Comparison of ENCODE assay signal across 20 cellular contexts in genomic region chr11:73463359-73463758, GRCh38.
DNase-seq lines count a peak whose midpoint lies in the region; ATAC-seq and TF ChIP-seq lines count a peak whose summit lies in the region.
"Had no signal": no experiment of that assay in that cellular context is flagged by ENCODE, and none has a peak within 500 bp of the region (broad histone marks: within the 10 kb centered on the region; RNA-seq: fewer than 3 reads in every experiment).

No MANE protein-coding gene starts in this region.

- no peak overlapping the region for H3K4me3 ChIP-seq in Panc1 (ENCODE audit: low read depth in 2 of 2, low read length in 2 of 2)
- H3K4me3 ChIP-seq: body of pancreas, hepatocyte, K562 had no signal

- DNase-seq in GM03348 (ENCODE audit: low spot score) (peak; percentile 76), Panc1 (ENCODE audit: low read depth, low spot score) (no peak), progenitor cell of endocrine pancreas (ENCODE audit: low spot score, unreplicated experiment) (no peak), ureter (ENCODE audit: low spot score) (no peak)
- DNase-seq in activated CD4-positive, alpha-beta memory T cell treated with anti-CD3 and anti-CD28 coated beads, Interleukin-2, amount 10 ng/mL, durations not matched to agents 7 days and 5 days, result no peak
- DNase-seq in stimulated activated CD4-positive, alpha-beta T cell treated with anti-CD3 and anti-CD28 coated beads, Interleukin-15, amount 100 ng/mL, for 24 hours, result no peak
- DNase-seq: activated CD8-positive, alpha-beta memory T cell treated with anti-CD3 and anti-CD28 coated beads for 24 hours; activated effector memory CD4-positive, alpha-beta T cell treated with Interleukin-2 at 50 U/mL for 16 hours; body of pancreas; GF-D8; natural killer cell; NCI-H1694 treated with DMSO at 0.1 percent for 48 hours; NCI-H526; Right ventricle myocardium superior; stimulated activated naive B cell treated with anti-CD40 and anti-IgM and Interleukin-4, amounts not matched to agents 10 μg/mL and 1 μg/mL and 100 μg/mL, for 72 hours had no signal

- ATAC-seq in Panc1, result no peak
- peak; percentile 67 for ATAC-seq in esophagus mucosa
- ATAC-seq in activated CD4-positive, CD25-positive, alpha-beta regulatory T cell treated with anti-CD3 and anti-CD28 coated beads, Interleukin-2, amount 50 U/mL, for 24 hours, result no peak
- ATAC-seq: body of pancreas; K562; natural killer cell; sciatic nerve; stimulated activated naive B cell treated with anti-CD40 and anti-IgM and Interleukin-4, amounts not matched to agents 10 μg/mL and 1 μg/mL and 100 μg/mL, for 72 hours had no signal

- CTCF ChIA-PET in Panc1 (lab: Charles Lee), result interaction anchor here (1.0 kb wide), 1 partner anchor 112 kb away, joined by 3 read pairs; no protein-coding TSS in a partner anchor
- CTCF ChIA-PET in activated CD4-positive, alpha-beta memory T cell treated with anti-CD3 and anti-CD28 coated beads, Interleukin-2, amount 10 ng/mL, durations not matched to agents 7 days and 5 days (lab: Charles Lee), result no interaction called here

- H3K36me3 ChIP-seq in Panc1 (ENCODE audit: control insufficient read depth, insufficient read depth, low read length), result no peaks in the 10 kb centered on the region

- no peaks in the 10 kb centered on the region for H3K9me3 Mint-ChIP-seq in progenitor cell of endocrine pancreas (ENCODE audit: low read depth)
- H3K9me3 Mint-ChIP-seq in activated CD4-positive, alpha-beta memory T cell treated with anti-CD3 and anti-CD28 coated beads, Interleukin-2, amount 10 ng/mL, durations not matched to agents 7 days and 5 days, result no peaks in the 10 kb centered on the region
- H3K9me3 Mint-ChIP-seq: natural killer cell; stimulated activated naive B cell treated with anti-CD40 and anti-IgM and Interleukin-4, amounts not matched to agents 10 μg/mL and 1 μg/mL and 100 μg/mL, for 72 hours had no signal

- H3K4me1 Mint-ChIP-seq in progenitor cell of endocrine pancreas (ENCODE audit: low read depth), result peaks cover 2% of the 10 kb centered on the region
- H3K4me1 Mint-ChIP-seq in activated CD4-positive, alpha-beta memory T cell treated with anti-CD3 and anti-CD28 coated beads, Interleukin-2, amount 10 ng/mL, durations not matched to agents 7 days and 5 days, result peaks cover 6% of the 10 kb centered on the region

- TF ChIP-seq CTCF in Panc1 (IDR thresholded peaks at IDR 0.05), result no peak
- TF ChIP-seq CTCF in progenitor cell of endocrine pancreas (IDR thresholded peaks at IDR 0.05; ENCODE audit: unreplicated experiment), result no peak

- intact Hi-C loops in Panc1 (cut with micrococcal nuclease; ENCODE audit: unreplicated experiment), result no loop called here

- peaks cover 6% of the 10 kb centered on the region for H3K36me3 Mint-ChIP-seq in progenitor cell of endocrine pancreas (ENCODE audit: insufficient read depth)
- H3K36me3 Mint-ChIP-seq in activated CD4-positive, alpha-beta memory T cell treated with anti-CD3 and anti-CD28 coated beads, Interleukin-2, amount 10 ng/mL, durations not matched to agents 7 days and 5 days (ENCODE audit: low read depth), result no peaks in the 10 kb centered on the region
- H3K36me3 Mint-ChIP-seq: natural killer cell had no signal

- no peak overlapping the region for H3K27ac ChIP-seq in Panc1 (ENCODE audit: low read length)
- H3K27ac ChIP-seq: body of pancreas, hepatocyte had no signal

- in situ Hi-C loops in Panc1 (cut with HindIII; ENCODE audit: low pct_unique_long_range_greater_than_20kb, low sequenced_read_pairs), result no loop called here

- no peaks in the 10 kb centered on the region for H3K9me3 ChIP-seq in Panc1 (ENCODE audit: control insufficient read depth, insufficient read depth, low read depth, low read length)
- H3K9me3 ChIP-seq: body of pancreas had no signal

- no peaks in the 10 kb centered on the region for H3K27me3 Mint-ChIP-seq in progenitor cell of endocrine pancreas
- H3K27me3 Mint-ChIP-seq in activated CD4-positive, alpha-beta memory T cell treated with anti-CD3 and anti-CD28 coated beads, Interleukin-2, amount 10 ng/mL, durations not matched to agents 7 days and 5 days, result no peaks in the 10 kb centered on the region
- H3K27me3 Mint-ChIP-seq: stimulated activated naive B cell treated with anti-CD40 and anti-IgM and Interleukin-4, amounts not matched to agents 10 μg/mL and 1 μg/mL and 100 μg/mL, for 72 hours had no signal

- no peak overlapping the region for H3K4me3 Mint-ChIP-seq in progenitor cell of endocrine pancreas (ENCODE audit: low read depth)
- no peak overlapping the region for H3K4me3 Mint-ChIP-seq in activated CD4-positive, alpha-beta memory T cell treated with anti-CD3 and anti-CD28 coated beads, Interleukin-2, amount 10 ng/mL, durations not matched to agents 7 days and 5 days
- H3K4me3 Mint-ChIP-seq: natural killer cell; stimulated activated naive B cell treated with anti-CD40 and anti-IgM and Interleukin-4, amounts not matched to agents 10 μg/mL and 1 μg/mL and 100 μg/mL, for 72 hours had no signal

- no peaks in the 10 kb centered on the region for H3K27me3 ChIP-seq in Panc1 (ENCODE audit: control insufficient read depth, insufficient read depth, low read length)
- H3K27me3 ChIP-seq: body of pancreas, hepatocyte had no signal

- POLR2A ChIA-PET in Panc1 (lab: Charles Lee), result interaction anchor here (0.7 kb wide), 1 partner anchor 1593 kb away, joined by 17 read pairs; no protein-coding TSS in a partner anchor
- POLR2A ChIA-PET in activated CD4-positive, alpha-beta memory T cell treated with anti-CD3 and anti-CD28 coated beads, Interleukin-2, amount 10 ng/mL, durations not matched to agents 7 days and 5 days (lab: Charles Lee), result interaction anchor here (1.0 kb wide), 1 partner anchor 134 kb away, joined by 3 read pairs; the partner anchor contains the start of gene FAM168A

- peak overlapping the region; percentile 2 for H3K27ac Mint-ChIP-seq in progenitor cell of endocrine pancreas
- H3K27ac Mint-ChIP-seq in activated CD4-positive, alpha-beta memory T cell treated with anti-CD3 and anti-CD28 coated beads, Interleukin-2, amount 10 ng/mL, durations not matched to agents 7 days and 5 days, result no peak overlapping the region
- H3K27ac Mint-ChIP-seq: natural killer cell; stimulated activated naive B cell treated with anti-CD40 and anti-IgM and Interleukin-4, amounts not matched to agents 10 μg/mL and 1 μg/mL and 100 μg/mL, for 72 hours had no signal

- no peaks in the 10 kb centered on the region for H3K4me1 ChIP-seq in Panc1 (ENCODE audit: control insufficient read depth, insufficient read depth, low read length)
- H3K4me1 ChIP-seq: body of pancreas had no signal

- TSS peak; percentile 25 for BruUV-seq in Panc1 (replicated peaks; lab: Mats Ljungman, UMichigan)
